In the genomic region with DNA sequence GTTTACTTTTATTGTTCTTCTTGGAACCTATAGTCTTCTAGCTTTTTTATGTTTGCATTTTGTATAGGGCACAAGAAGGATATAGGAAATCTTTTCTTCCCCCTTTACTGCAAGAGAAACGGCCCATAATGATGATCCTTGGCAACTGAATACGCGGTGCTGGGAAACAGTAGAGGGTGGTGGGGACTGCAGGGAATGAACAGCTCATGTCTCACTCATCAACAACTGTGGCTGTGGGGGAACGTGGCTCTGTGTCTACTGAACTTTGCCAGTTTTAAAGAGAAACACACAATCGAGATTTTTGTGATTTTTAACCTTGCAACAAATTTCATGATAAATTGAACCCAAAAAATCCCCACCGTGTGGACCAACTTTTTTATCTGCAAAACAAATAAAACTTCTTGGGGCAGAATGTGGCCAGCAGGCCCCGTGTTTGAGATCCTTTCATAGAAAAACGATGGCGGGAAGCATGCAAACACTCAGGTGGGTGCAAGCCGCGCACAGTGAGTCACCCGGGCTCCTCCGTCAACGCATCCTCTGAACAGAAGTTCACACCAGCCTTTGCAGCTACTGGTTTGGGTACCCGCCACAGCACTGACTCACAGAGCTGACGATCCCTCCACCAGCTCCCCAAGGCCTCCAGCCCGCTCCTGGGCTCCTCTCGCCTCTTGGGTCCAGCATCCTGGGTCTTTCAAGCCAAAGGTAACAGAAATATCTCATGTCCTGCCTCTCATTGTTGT, we compare ENCODE assay signal across 17 cellular contexts.
A peak's percentile ranks its signal among the peaks of the same experiment; 100 is the strongest.
DNase-seq lines count a peak whose midpoint lies in the region; ATAC-seq and TF ChIP-seq lines count a peak whose summit lies in the region.
"Had no signal": no experiment of that assay in that cellular context is flagged by ENCODE, and none has a peak within 500 bp of the region (broad histone marks: within the 10 kb centered on the region; RNA-seq: fewer than 3 reads in every experiment).

No MANE protein-coding gene starts in this region.

- ATAC-seq in HG02870 (IDR thresholded peaks at IDR 0.05; ENCODE audit: unreplicated experiment) = no peak
- ATAC-seq: left ventricle myocardium superior, psoas muscle, T-helper 17 cell had no signal

- H3K27me3 ChIP-seq in SJSA1 (replicated peaks) (no peaks in the 10 kb centered on the region), fibroblast of lung (ENCODE audit: control insufficient read depth, insufficient read depth, low read length) (no peaks in the 10 kb centered on the region), skeletal muscle satellite cell (ENCODE audit: control insufficient read depth, insufficient read depth, low read length) (no peaks in the 10 kb centered on the region), tibial nerve (no peaks in the 10 kb centered on the region)

- peak overlapping the region; percentile 18 for H3K4me2 ChIP-seq in fibroblast of lung (ENCODE audit: extremely low read depth, insufficient read depth, low read length)
- peak overlapping the region; percentile 17 for H3K4me2 ChIP-seq in skeletal muscle satellite cell (ENCODE audit: low read length)

- H2AFZ ChIP-seq in fibroblast of lung (ENCODE audit: low read length) = no peak overlapping the region

- no peaks in the 10 kb centered on the region for H4K20me1 ChIP-seq in fibroblast of lung (ENCODE audit: control insufficient read depth, extremely low read depth, insufficient read depth, low read length)

- no peak overlapping the region for H3K4me3 ChIP-seq in SJSA1
- no peak overlapping the region for H3K4me3 ChIP-seq in fibroblast of lung (replicated peaks in 1 of 4; ENCODE audit: control extremely low read depth in 1 of 4, insufficient read depth in 1 of 4, low read depth in 3 of 4, low read length in 4 of 4)
- no peak overlapping the region for H3K4me3 ChIP-seq in skeletal muscle satellite cell (ENCODE audit: low read length)
- H3K4me3 ChIP-seq in tibial nerve = no peak overlapping the region
- H3K4me3 ChIP-seq: psoas muscle had no signal

- H3K36me3 ChIP-seq in SJSA1 = no peaks in the 10 kb centered on the region
- H3K36me3 ChIP-seq in fibroblast of lung (ENCODE audit: control insufficient read depth, insufficient read depth, low read length) = no peaks in the 10 kb centered on the region
- no peaks in the 10 kb centered on the region for H3K36me3 ChIP-seq in skeletal muscle satellite cell (ENCODE audit: insufficient read depth, low read length)
- H3K36me3 ChIP-seq in tibial nerve = no peaks in the 10 kb centered on the region

- DNase-seq in GM03348 (ENCODE audit: low spot score) (peak; percentile 87), SJSA1 (ENCODE audit: low read depth in 1 of 2, low spot score in 2 of 2) (peak; percentile 72 to 84), fibroblast of lung (ENCODE audit: low read depth in 2 of 2) (peak; percentile 89 to 98), NCI-H1436 (lab: John Stamatoyannopoulos, UW) (no peak), tibial nerve (ENCODE audit: low spot score in 2 of 2) (no peak)
- no peak for DNase-seq in activated CD4-positive, alpha-beta T cell treated with anti-CD3 and anti-CD28 coated beads, Interleukin-2, amount 50 U/mL, for 48 hours
- DNase-seq: activated CD4-positive, CD25-positive, alpha-beta regulatory T cell treated with anti-CD3 and anti-CD28 coated beads, Interleukin-2, amount 50 U/mL, for 72 hours; activated CD8-positive, alpha-beta memory T cell treated with anti-CD3 and anti-CD28 coated beads, Interleukin-2, amount 50 U/mL, for 4 hours; activated naive CD4-positive, alpha-beta T cell; CD4-positive, CD25-positive, alpha-beta regulatory T cell; GOT3; left ventricle myocardium superior; stimulated activated CD4-positive, alpha-beta T cell treated with anti-CD3 and anti-CD28 coated beads, Interleukin-1b, Interleukin-23, amount 100 ng/mL, for 48 hours; T-helper 17 cell had no signal

- TF ChIP-seq CTCF in fibroblast of lung (conservative IDR thresholded peaks at IDR 0.05 in 1 of 2, IDR thresholded peaks at IDR 0.05 in 1 of 2; ENCODE audit: low read depth in 1 of 2, low read length in 2 of 2) = no peak
- TF ChIP-seq CTCF in tibial nerve (IDR thresholded peaks at IDR 0.05) = no peak

- WGBS in tibial nerve, 2 donors = 81 to 85% methylated on average over 18 of the region's 18 CpGs

- no peaks in the 10 kb centered on the region for H3K79me2 ChIP-seq in fibroblast of lung (ENCODE audit: control insufficient read depth, insufficient read depth, low read length)

- H3K27ac ChIP-seq in SJSA1 (peak overlapping the region; percentile 43), fibroblast of lung (ENCODE audit: insufficient read depth, low read length) (peak overlapping the region; percentile 55), tibial nerve (no peak overlapping the region)
- H3K27ac ChIP-seq: psoas muscle had no signal

- TF ChIP-seq EP300 in tibial nerve (IDR thresholded peaks at IDR 0.05) = no peak

- H3K9me3 ChIP-seq in SJSA1 (replicated peaks) (no peaks in the 10 kb centered on the region), fibroblast of lung (ENCODE audit: control insufficient read depth, insufficient read depth, low read depth, low read length) (no peaks in the 10 kb centered on the region), skeletal muscle satellite cell (replicated peaks; ENCODE audit: low read length) (no peaks in the 10 kb centered on the region), tibial nerve (no peaks in the 10 kb centered on the region)
- H3K9me3 ChIP-seq: psoas muscle had no signal

- H3K9ac ChIP-seq in fibroblast of lung (ENCODE audit: insufficient read depth, low read length) = no peak overlapping the region
- peak overlapping the region; percentile 38 for H3K9ac ChIP-seq in skeletal muscle satellite cell (ENCODE audit: low read depth, low read length)

- H3K4me1 ChIP-seq in SJSA1 (replicated peaks) (peaks cover 26% of the 10 kb centered on the region), fibroblast of lung (ENCODE audit: control insufficient read depth, extremely low read depth, insufficient read depth, low read length) (peaks cover 16% of the 10 kb centered on the region), skeletal muscle satellite cell (ENCODE audit: control insufficient read depth, insufficient read depth, low read length) (peaks cover 36% of the 10 kb centered on the region), tibial nerve (peaks cover 0 to 10% (median 1%) of the 10 kb centered on the region in 4 donors)
- H3K4me1 ChIP-seq: psoas muscle had no signal

- TF ChIP-seq POLR2A in tibial nerve (IDR thresholded peaks at IDR 0.05) = no peak

Comparison
In these comparisons a context has a peak if more than half of its experiments do, and no peak if none do; other contexts are left out.
1. DNase-seq: peak in GM03348 (single experiment), SJSA1 (2 of 2) and fibroblast of lung (2 of 2); none in activated CD4-positive, alpha-beta T cell treated with anti-CD3 and anti-CD28 coated beads, Interleukin-2, amount 50 U/mL, for 48 hours (0 of 2), NCI-H1436 (single experiment) and tibial nerve (0 of 2).
2. H3K27ac ChIP-seq: peak in SJSA1 (single experiment) and fibroblast of lung (single experiment); none in tibial nerve (0 of 4).